26 cellular contexts compared by ENCODE assay signal in genomic region chr5:112983307-112983811, GRCh38. TPM values are rescaled to one million over a fixed set of nuclear protein-coding genes. Genes with fewer than 3 reads are reported as not detected.
DNase-seq lines count a peak whose midpoint lies in the region; ATAC-seq and TF ChIP-seq lines count a peak whose summit lies in the region.
"Had no signal": no experiment of that assay in that cellular context is flagged by ENCODE, and none has a peak within 500 bp of the region (broad histone marks: within the 10 kb centered on the region; RNA-seq: fewer than 3 reads in every experiment).

No MANE protein-coding gene starts in this region.

- peak overlapping the region in 4 of 7 donors; percentile 10 to 61 (median 22) for H3K27ac Mint-ChIP-seq in CD4-positive, alpha-beta memory T cell
- H3K27ac Mint-ChIP-seq in HFFc6 = peak overlapping the region; percentile 2; the same call in 1 of the 2 replicates
- peak overlapping the region; percentile 2 to 4 for H3K27ac Mint-ChIP-seq in effector memory CD8-positive, alpha-beta T cell
- H3K27ac Mint-ChIP-seq: progenitor cell of endocrine pancreas had no signal

- H3K36me3 Mint-ChIP-seq in CD4-positive, alpha-beta memory T cell = peaks cover 27 to 45% of the 10 kb centered on the region in 2 donors
- H3K36me3 Mint-ChIP-seq in HFFc6 (ENCODE audit: low read depth) = peaks cover 16% of the 10 kb centered on the region
- peaks cover 29% of the 10 kb centered on the region for H3K36me3 Mint-ChIP-seq in effector memory CD8-positive, alpha-beta T cell (ENCODE audit: insufficient read depth)

- TF ChIP-seq CTCF in HFFc6 (IDR thresholded peaks at IDR 0.05) = no peak
- TF ChIP-seq CTCF in neutrophil (IDR thresholded peaks at IDR 0.05) = no peak

- H3K9me3 Mint-ChIP-seq in CD4-positive, alpha-beta memory T cell = no peaks in the 10 kb centered on the region
- H3K9me3 Mint-ChIP-seq in HFFc6 = no peaks in the 10 kb centered on the region
- no peaks in the 10 kb centered on the region for H3K9me3 Mint-ChIP-seq in effector memory CD8-positive, alpha-beta T cell

- no peak for DNase-seq in CD4-positive, alpha-beta memory T cell
- DNase-seq in HFFc6 (no peak), UCSD-AML1 (lab: John Stamatoyannopoulos, UW; ENCODE audit: unreplicated experiment) (no peak), epidermal melanocyte (ENCODE audit: insufficient read length, low spot score) (no peak), H4 (ENCODE audit: low spot score) (no peak)
- no peak for DNase-seq in effector memory CD8-positive, alpha-beta T cell
- DNase-seq: activated CD4-positive, alpha-beta T cell treated with anti-CD3 and anti-CD28 coated beads for 48 hours; activated T-cell treated with anti-CD3 and anti-CD28 coated beads, Interleukin-2, amount 50 U/mL, for 1 hour; adrenal gland; effector CD4-positive, alpha-beta T cell; mammary epithelial cell; NCI-H1436; NCI-H446; NCI-H82; RPMI8226; sigmoid colon; stimulated activated naive CD4-positive, alpha-beta T cell treated with Interleukin-2 at 50 U/mL for 16 hours; T-helper 2 cell; uterus had no signal

- peaks cover 49 to 74% (median 62%) of the 10 kb centered on the region in 4 donors for H3K4me1 Mint-ChIP-seq in CD4-positive, alpha-beta memory T cell
- peaks cover 56% of the 10 kb centered on the region for H3K4me1 Mint-ChIP-seq in HFFc6 (ENCODE audit: low read depth)
- peaks cover 23 to 54% of the 10 kb centered on the region in 2 donors for H3K4me1 Mint-ChIP-seq in effector memory CD8-positive, alpha-beta T cell (ENCODE audit: low read depth in 2 of 2)

- CTCF ChIA-PET in CD4-positive, alpha-beta memory T cell (lab: Charles Lee; ENCODE audit: partially characterized antibody) = interaction anchor here (4.9 kb wide), 1 partner anchor 12 kb away, joined by 51 read pairs; no protein-coding TSS in a partner anchor

- intact Hi-C loops in CD4-positive, alpha-beta memory T cell (cut with micrococcal nuclease) = no loop called here

- ATAC-seq in effector memory CD8-positive, alpha-beta T cell (replicated peaks) = no peak
- ATAC-seq in GM18870 (IDR thresholded peaks at IDR 0.05; ENCODE audit: unreplicated experiment) = no peak
- ATAC-seq: HCT116 had no signal

- no peaks in the 10 kb centered on the region for H3K27me3 Mint-ChIP-seq in CD4-positive, alpha-beta memory T cell
- H3K27me3 Mint-ChIP-seq in HFFc6 (ENCODE audit: insufficient read depth) = no peaks in the 10 kb centered on the region; the same call in 1 of the 2 replicates
- H3K27me3 Mint-ChIP-seq in effector memory CD8-positive, alpha-beta T cell = no peaks in the 10 kb centered on the region
- H3K27me3 Mint-ChIP-seq: brain, progenitor cell of endocrine pancreas had no signal

- no peak overlapping the region for H3K27ac ChIP-seq in CD4-positive, alpha-beta memory T cell (ENCODE audit: low read depth, low read length)
- peak overlapping the region; percentile 43 for H3K27ac ChIP-seq in neutrophil
- H3K27ac ChIP-seq: adrenal gland, BLaER1, sigmoid colon, SK-N-MC, uterus had no signal

- no peak overlapping the region for H3K4me3 ChIP-seq in CD4-positive, alpha-beta memory T cell (ENCODE audit: low read length in 2 of 2)
- H3K4me3 ChIP-seq in neutrophil (ENCODE audit: low read depth in 1 of 2, low read length in 1 of 2) = no peak overlapping the region
- H3K4me3 ChIP-seq: adrenal gland, BLaER1, sigmoid colon, SK-N-MC, uterus had no signal

- H3K4me1 ChIP-seq in CD4-positive, alpha-beta memory T cell (ENCODE audit: insufficient read depth, low read length) = peaks cover 59% of the 10 kb centered on the region
- peaks cover 28 to 39% of the 10 kb centered on the region in 2 experiments for H3K4me1 ChIP-seq in neutrophil (ENCODE audit: control insufficient read depth in 1 of 2, insufficient read depth in 1 of 2, low read depth in 1 of 2, low read length in 1 of 2)
- H3K4me1 ChIP-seq: uterus had no signal

- POLR2A ChIA-PET in CD4-positive, alpha-beta memory T cell (lab: Charles Lee; ENCODE audit: partially characterized antibody) = no interaction called here

- H3K9me3 ChIP-seq in CD4-positive, alpha-beta memory T cell (ENCODE audit: control insufficient read depth in 1 of 2, low read length in 2 of 2) = no peaks in the 10 kb centered on the region
- H3K9me3 ChIP-seq in neutrophil = no peaks in the 10 kb centered on the region
- H3K9me3 ChIP-seq: adrenal gland, BLaER1, sigmoid colon, uterus had no signal

- peaks cover 3% of the 10 kb centered on the region for H3K36me3 ChIP-seq in CD4-positive, alpha-beta memory T cell (ENCODE audit: insufficient read depth, low read length)
- H3K36me3 ChIP-seq in neutrophil = peaks cover 20% of the 10 kb centered on the region
- H3K36me3 ChIP-seq: adrenal gland, sigmoid colon, uterus had no signal

- no peaks in the 10 kb centered on the region for H3K27me3 ChIP-seq in CD4-positive, alpha-beta memory T cell (ENCODE audit: insufficient read depth, low read length)
- H3K27me3 ChIP-seq in neutrophil = no peaks in the 10 kb centered on the region
- H3K27me3 ChIP-seq: adrenal gland, BLaER1, sigmoid colon, uterus had no signal

- no peak overlapping the region for H3K4me3 Mint-ChIP-seq in CD4-positive, alpha-beta memory T cell
- H3K4me3 Mint-ChIP-seq in HFFc6 = no peak overlapping the region
- H3K4me3 Mint-ChIP-seq in effector memory CD8-positive, alpha-beta T cell = no peak overlapping the region
- H3K4me3 Mint-ChIP-seq: brain had no signal

RNA-seq across cellular contexts. Expression of gene DCP2, which starts 6.8 kb away (rescaled TPM):
- 100 to 1,000 TPM; 116 to 123 TPM for total RNA-seq in CD4-positive, alpha-beta memory T cell
- polyA plus RNA-seq in CD4-positive, alpha-beta memory T cell = 10 to 100 TPM; 54.0 to 75.4 TPM
- 10 to 100 TPM; 16.4 to 18.4 (median 18.0) TPM for total RNA-seq in HFFc6 (2021; fragmentation: NEBNext Ultra II Directional; extraction: Animal tissue kit (Norgen Biotek cat#: 25700))
- 33.4 and 36.1 TPM in 2 replicates for total RNA-seq in H4 (2014; rRNA removed; shearing (Covaris generic))
